9 cellular contexts compared by ENCODE assay signal in the genomic region with DNA sequence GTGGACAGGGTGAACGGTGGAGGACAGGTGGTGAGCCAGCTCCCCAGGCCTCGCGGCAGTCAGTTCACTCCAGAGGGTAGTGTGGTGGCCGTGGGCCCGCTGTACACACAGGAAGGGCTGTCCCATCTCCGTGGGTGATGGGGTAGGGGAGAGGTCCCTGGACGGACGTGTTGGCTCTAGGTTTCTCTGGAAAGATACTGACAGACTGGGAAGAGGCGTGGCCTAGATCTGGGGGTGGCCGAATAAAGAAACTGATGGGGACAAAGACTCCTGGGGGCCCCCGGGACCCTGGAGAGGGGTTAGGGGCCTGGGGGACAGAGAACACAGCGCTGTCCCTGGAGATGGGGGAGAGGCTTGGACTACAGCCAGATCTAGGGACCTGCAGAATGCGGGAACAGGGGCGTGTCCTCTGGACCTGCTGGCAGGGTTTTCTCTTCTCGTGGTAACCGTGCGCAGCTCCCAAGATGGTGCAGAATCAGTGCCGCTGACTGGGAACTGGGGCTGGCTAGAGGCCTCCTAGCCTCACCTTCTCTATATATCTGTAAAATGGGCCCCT. TPM values are rescaled to one million over a fixed set of nuclear protein-coding genes. Genes with fewer than 3 reads are reported as not detected.
DNase-seq lines count a peak whose midpoint lies in the region; ATAC-seq and TF ChIP-seq lines count a peak whose summit lies in the region.
"Had no signal": no experiment of that assay in that cellular context is flagged by ENCODE, and none has a peak within 500 bp of the region (broad histone marks: within the 10 kb centered on the region; RNA-seq: fewer than 3 reads in every experiment).

No MANE protein-coding gene starts in this region.

- DNase-seq in A673 (ENCODE audit: low spot score): peak; percentile 27
- DNase-seq in kidney epithelial cell (ENCODE audit: low read depth): no peak
- no peak for DNase-seq in DMS79 (lab: John Stamatoyannopoulos, UW)

- peak overlapping the region; percentile 34 for H3K27ac Mint-ChIP-seq in activated naive CD8-positive, alpha-beta T cell

- H3K36me3 ChIP-seq in A673 (ENCODE audit: insufficient read depth, low read length, poor library complexity, severe bottlenecking) (peaks cover 6% of the 10 kb centered on the region), kidney epithelial cell (ENCODE audit: control insufficient read depth, insufficient read depth, low read length) (no peaks in the 10 kb centered on the region), thymus (ENCODE audit: control insufficient read depth, insufficient read depth) (peaks cover 31% of the 10 kb centered on the region)

- H3K4me1 ChIP-seq in A673 (ENCODE audit: insufficient read depth, low read length, poor library complexity, severe bottlenecking): peaks cover 11% of the 10 kb centered on the region
- peaks cover 20% of the 10 kb centered on the region for H3K4me1 ChIP-seq in thymus (ENCODE audit: control insufficient read depth, insufficient read depth, low read length)

- peaks cover 10% of the 10 kb centered on the region for H3K4me1 Mint-ChIP-seq in activated naive CD8-positive, alpha-beta T cell (ENCODE audit: low read depth)

- H3K4me3 Mint-ChIP-seq in activated naive CD8-positive, alpha-beta T cell: peak overlapping the region; percentile 90

- no peaks in the 10 kb centered on the region for H3K27me3 Mint-ChIP-seq in activated naive CD8-positive, alpha-beta T cell

- BruUV-seq in A673 (replicated peaks; lab: Mats Ljungman, UMichigan): no TSS peak

- H3K9me3 Mint-ChIP-seq in activated naive CD8-positive, alpha-beta T cell (ENCODE audit: low read depth): no peaks in the 10 kb centered on the region

- intact Hi-C loops in A673 (cut with micrococcal nuclease; ENCODE audit: unreplicated experiment): loop anchor here (2.0 kb wide), 1 partner anchor 152 kb away; no protein-coding TSS in a partner anchor

- H3K4me3 ChIP-seq in A673 (ENCODE audit: low read depth, low read length, poor library complexity, severe bottlenecking) (peak overlapping the region; percentile 62), kidney epithelial cell (ENCODE audit: low read depth, low read length) (peak overlapping the region; percentile 49), thymus (ENCODE audit: low read length) (peak overlapping the region; percentile 56)

- H3K27me3 ChIP-seq in A673 (replicated peaks; ENCODE audit: insufficient read depth, low read depth, low read length, poor library complexity): no peaks in the 10 kb centered on the region
- no peaks in the 10 kb centered on the region for H3K27me3 ChIP-seq in kidney epithelial cell (ENCODE audit: control insufficient read depth, insufficient read depth, low read length)
- no peaks in the 10 kb centered on the region for H3K27me3 ChIP-seq in thymus (ENCODE audit: control insufficient read depth, insufficient read depth)

- peak; percentile 4 for ATAC-seq in HG02642 (IDR thresholded peaks at IDR 0.05; ENCODE audit: poor library complexity, unreplicated experiment)
- ATAC-seq in HG03442 (IDR thresholded peaks at IDR 0.05; ENCODE audit: unreplicated experiment): no peak
- ATAC-seq in HG03565 (IDR thresholded peaks at IDR 0.05; ENCODE audit: unreplicated experiment): no peak

- CTCF ChIA-PET in A673 (lab: Charles Lee): interaction anchor here (0.8 to 1.5 kb wide), 2 partner anchors 93 to 152 kb away, joined by 5 to 6 read pairs; a partner anchor contains a TSS

- TF ChIP-seq CTCF in A673 (conservative IDR thresholded peaks at IDR 0.05; ENCODE audit: low read depth, low read length): peak; percentile 22; the same call in 1 of the 2 replicates
- no peak for TF ChIP-seq CTCF in kidney epithelial cell (IDR thresholded peaks at IDR 0.05; ENCODE audit: insufficient read depth, low read length, poor library complexity, severe bottlenecking)

- POLR2A ChIA-PET in A673 (lab: Charles Lee; ENCODE audit: low non-redundant PET): no interaction called here

- H3K36me3 Mint-ChIP-seq in activated naive CD8-positive, alpha-beta T cell: no peaks in the 10 kb centered on the region

- H3K9me3 ChIP-seq in A673 (ENCODE audit: low read depth, low read length, poor library complexity, severe bottlenecking): no peaks in the 10 kb centered on the region
- no peaks in the 10 kb centered on the region for H3K9me3 ChIP-seq in thymus (ENCODE audit: control insufficient read depth)

- WGBS in thymus: 55% methylated on average over 18 of the region's 18 CpGs

- H3K27ac ChIP-seq in A673 (ENCODE audit: low read depth, low read length, poor library complexity, severe bottlenecking) (peak overlapping the region; percentile 78), thymus (ENCODE audit: low read depth) (no peak overlapping the region)
- H3K27ac ChIP-seq: epithelial cell of prostate had no signal

RNA-seq across cellular contexts. Expression of a gene that starts 4.0 kb away (rescaled TPM):
- total RNA-seq in A673 (2021) (0.42 and 0.49 TPM in 2 replicates), kidney epithelial cell (0.50 TPM in 1 of 2 replicates, not detected in the other)
- polyA plus RNA-seq in thymus: 7.5 TPM

RNA-seq across cellular contexts. Expression of a gene that starts 7.5 kb away (rescaled TPM):
- total RNA-seq in A673 (2021) (26.0 and 26.7 TPM in 2 replicates), kidney epithelial cell (5.2 and 15.0 TPM in 2 replicates)
- polyA plus RNA-seq in thymus: 27.6 TPM
